In genomic region chr1:24070821-24071393, GRCh38 we compare ENCODE assay signal across 8 cellular contexts. TPM values are rescaled to one million over a fixed set of nuclear protein-coding genes. Genes with fewer than 3 reads are reported as not detected.
DNase-seq lines count a peak whose midpoint lies in the region; ATAC-seq and TF ChIP-seq lines count a peak whose summit lies in the region.

No MANE protein-coding gene starts in this region.

- H2AK5ac ChIP-seq in H9 (ENCODE audit: insufficient read length, low read length), result no peak overlapping the region

- H2BK120ac ChIP-seq in H9 (ENCODE audit: low read depth, low read length, poor library complexity, severe bottlenecking), result no peak overlapping the region

- no peaks in the 10 kb centered on the region for H3K27me3 ChIP-seq in H9 (ENCODE audit: insufficient read depth, low read length)

- H3K4ac ChIP-seq in H9 (ENCODE audit: low read depth, low read length), result no peak overlapping the region

- no peaks in the 10 kb centered on the region for H3K36me3 Mint-ChIP-seq in H9 (ENCODE audit: insufficient read depth in 1 of 3, low read depth in 3 of 3)
- peaks cover 2% of the 10 kb centered on the region for H3K36me3 Mint-ChIP-seq in central memory CD8-positive, alpha-beta T cell (ENCODE audit: insufficient read depth)

- no peak overlapping the region for H3K27ac ChIP-seq in H9 (ENCODE audit: insufficient read length, low read depth, low read length)

- H3K56ac ChIP-seq in H9 (ENCODE audit: insufficient read length, low read depth, low read length), result no peak overlapping the region

- H3K79me1 ChIP-seq in H9 (ENCODE audit: insufficient read depth, low read depth, low read length, poor library complexity, severe bottlenecking), result no peaks in the 10 kb centered on the region

- H4K20me1 ChIP-seq in H9 (ENCODE audit: control insufficient read depth, insufficient read depth, insufficient read length), result no peaks in the 10 kb centered on the region

- no peaks in the 10 kb centered on the region for H3K23me2 ChIP-seq in H9 (ENCODE audit: insufficient read length, low read depth, low read length, poor library complexity, severe bottlenecking)

- no peak overlapping the region for H4K91ac ChIP-seq in H9 (ENCODE audit: insufficient read length, low read depth, low read length)

- H3K4me2 ChIP-seq in H9 (ENCODE audit: insufficient read depth, insufficient read length, low read length), result peak overlapping the region; percentile 2

- H4K8ac ChIP-seq in H9 (replicated peaks; ENCODE audit: insufficient read length, low read depth, low read length), result no peak overlapping the region

- peak overlapping the region in 1 of 2 experiments; percentile 46; a peak in 2 of 5 replicates for H3K4me3 Mint-ChIP-seq in H9
- no peak overlapping the region for H3K4me3 Mint-ChIP-seq in central memory CD8-positive, alpha-beta T cell

- H3K23ac ChIP-seq in H9 (ENCODE audit: insufficient read length, low read depth, low read length), result no peak overlapping the region

- H3K27ac Mint-ChIP-seq in H9, result no peak overlapping the region
- H3K27ac Mint-ChIP-seq in central memory CD8-positive, alpha-beta T cell (ENCODE audit: low read depth), result no peak overlapping the region

- peaks cover 4% of the 10 kb centered on the region; the same call in 1 of the 2 replicates for H3K4me1 ChIP-seq in H9 (ENCODE audit: insufficient read depth, low read length)

- peak; percentile 58 for ATAC-seq in central memory CD8-positive, alpha-beta T cell (replicated peaks; ENCODE audit: extremely low read depth, poor library complexity, severe bottlenecking)
- no peak for ATAC-seq in GM19452 (IDR thresholded peaks at IDR 0.05; ENCODE audit: unreplicated experiment)

- H4K5ac ChIP-seq in H9 (ENCODE audit: insufficient read length, low read depth, low read length), result no peak overlapping the region

- TF ChIP-seq CTCF in AG09319 (IDR thresholded peaks at IDR 0.05; ENCODE audit: low read depth, low read length) (peak; percentile 82), H9 (conservative IDR thresholded peaks at IDR 0.05) (peak; percentile 95)

- peaks cover 1% of the 10 kb centered on the region; the same call in 1 of the 2 replicates for H3K27me3 Mint-ChIP-seq in H9 (ENCODE audit: low read depth)
- H3K27me3 Mint-ChIP-seq in central memory CD8-positive, alpha-beta T cell, result peaks cover 17% of the 10 kb centered on the region

- no peak overlapping the region for H2BK20ac ChIP-seq in H9 (ENCODE audit: low read depth, low read length, poor library complexity, severe bottlenecking)

- H2BK5ac ChIP-seq in H9 (ENCODE audit: insufficient read length, low read length), result no peak overlapping the region

- WGBS in H9 (ENCODE audit: extremely low coverage, insufficient read length, low lambda C conversion rate), result no CpG with 5 or more reads among the region's 15 CpGs

- no peak overlapping the region for H3K18ac ChIP-seq in H9 (ENCODE audit: insufficient read length, low read depth, low read length)

- peak overlapping the region; percentile 26 for H2AFZ ChIP-seq in H9 (ENCODE audit: low read length)

- no peak overlapping the region for H2BK15ac ChIP-seq in H9 (ENCODE audit: low read depth, low read length)

- H3K14ac ChIP-seq in H9 (ENCODE audit: insufficient read depth, low read length), result no peak overlapping the region

- H3T11ph ChIP-seq in H9 (ENCODE audit: low read length), result no peak overlapping the region

- no peaks in the 10 kb centered on the region for H3K9me3 ChIP-seq in H9 (ENCODE audit: control insufficient read depth, low read depth, low read length)

- H3K4me1 Mint-ChIP-seq in H9, result peaks cover 3 to 22% of the 10 kb centered on the region in 2 experiments; a peak in 3 of 4 replicates
- no peaks in the 10 kb centered on the region for H3K4me1 Mint-ChIP-seq in central memory CD8-positive, alpha-beta T cell

- H2BK12ac ChIP-seq in H9 (ENCODE audit: insufficient read length, low read depth, low read length), result no peak overlapping the region

- DNase-seq in AG09319 (ENCODE audit: extremely low read depth, low read depth) (peak; percentile 20), H9 (peak; percentile 87), NCI-H2227 treated with DMSO at 0.1 percent for 48 hours (lab: John Stamatoyannopoulos, UW) (peak; percentile 85), kidney tubule cell (ENCODE audit: low spot score) (peak; percentile 79)
- peak; percentile 45 for DNase-seq in activated CD4-positive, CD25-positive, alpha-beta regulatory T cell treated with anti-CD3 and anti-CD28 coated beads, Interleukin-2, amount 50 U/mL, for 16 hours (ENCODE audit: low read depth, low spot score)
- peak; percentile 54 to 60 for DNase-seq in central memory CD8-positive, alpha-beta T cell (ENCODE audit: low spot score in 2 of 2)
- DNase-seq in stimulated activated CD4-positive, alpha-beta T cell treated with anti-CD3 and anti-CD28 coated beads, Interleukin-2, amount 100 ng/mL, for 4 hours (ENCODE audit: low read depth), result peak; percentile 67

- no peak overlapping the region for H3K9ac ChIP-seq in H9 (ENCODE audit: extremely low read depth, insufficient read length, low read length)

- H3K9me3 Mint-ChIP-seq in H9, result no peaks in the 10 kb centered on the region
- H3K9me3 Mint-ChIP-seq in central memory CD8-positive, alpha-beta T cell, result no peaks in the 10 kb centered on the region

- no peaks in the 10 kb centered on the region for H3K79me2 ChIP-seq in H9 (ENCODE audit: insufficient read depth, low read length)

RNA-seq across cellular contexts. Expression of gene MYOM3, which starts 41.0 kb away (rescaled TPM):
- total RNA-seq in H9 (2021), result 0.07 and 0.11 TPM in 2 replicates

Comparison
In these comparisons a context has a peak if more than half of its experiments do, and no peak if none do; other contexts are left out.
1. DNase-seq: peak in every context shown above with its lines; median percentile 87 in H9; 85 in NCI-H2227 treated with DMSO at 0.1 percent for 48 hours; 79 in kidney tubule cell; 67 in stimulated activated CD4-positive, alpha-beta T cell treated with anti-CD3 and anti-CD28 coated beads, Interleukin-2, amount 100 ng/mL, for 4 hours; 57 in central memory CD8-positive, alpha-beta T cell; 45 in activated CD4-positive, CD25-positive, alpha-beta regulatory T cell treated with anti-CD3 and anti-CD28 coated beads, Interleukin-2, amount 50 U/mL, for 16 hours; 20 in AG09319.